8 cellular contexts compared by ENCODE assay signal in genomic region chr19:18251587-18252369, GRCh38. TPM values are rescaled to one million over a fixed set of nuclear protein-coding genes. Genes with fewer than 3 reads are reported as not detected.
DNase-seq lines count a peak whose midpoint lies in the region; ATAC-seq and TF ChIP-seq lines count a peak whose summit lies in the region.

No MANE protein-coding gene starts in this region.

- CTCF ChIA-PET in PC-3 (lab: Charles Lee), result interaction anchor here (0.6 to 2.4 kb wide), 9 partner anchors 18 to 183 kb away, joined by 3 to 27 read pairs (median 6); partner anchors contain the start of genes MPV17L2 and RAB3A

- H3K79me2 ChIP-seq in PC-3 (ENCODE audit: low read length), result no peaks in the 10 kb centered on the region

- peak overlapping the region; percentile 11 for H2AK5ac ChIP-seq in neuronal stem cell (ENCODE audit: low read depth, low read length)

- POLR2A ChIA-PET in PC-3 (lab: Charles Lee; ENCODE audit: unreplicated experiment), result interaction anchor here (0.5 kb wide), 1 partner anchor 62 kb away, joined by 8 read pairs; no protein-coding TSS in a partner anchor

- H2BK120ac ChIP-seq in neuronal stem cell (ENCODE audit: low read depth, low read length), result no peak overlapping the region

- TF ChIP-seq CTCF in PC-3 (conservative IDR thresholded peaks at IDR 0.05; ENCODE audit: low read depth, low read length), result peak; percentile 94
- TF ChIP-seq CTCF in fibroblast of pulmonary artery (IDR thresholded peaks at IDR 0.05; ENCODE audit: low read length, missing control alignments), result peak; percentile 83

- no peak overlapping the region for H2BK5ac ChIP-seq in neuronal stem cell (ENCODE audit: low read length)

- H3K27me3 ChIP-seq in PC-3 (ENCODE audit: low read length) (no peaks in the 10 kb centered on the region), neuronal stem cell (ENCODE audit: control insufficient read depth in 3 of 3, insufficient read depth in 3 of 3, low read depth in 1 of 3, low read length in 3 of 3) (peaks cover 0 to 19% (median 15%) of the 10 kb centered on the region in 3 experiments)

- H3K14ac ChIP-seq in neuronal stem cell (ENCODE audit: low read length), result no peak overlapping the region

- H3K27ac ChIP-seq in PC-3 (ENCODE audit: low read length) (no peak overlapping the region), neuronal stem cell (replicated peaks; ENCODE audit: low read length) (no peak overlapping the region), substantia nigra (ENCODE audit: low read depth, low read length, poor library complexity, severe bottlenecking) (no peak overlapping the region)

- H2BK12ac ChIP-seq in neuronal stem cell (ENCODE audit: low read length), result no peak overlapping the region

- no peak overlapping the region for H3K9ac ChIP-seq in PC-3 (ENCODE audit: low read length)
- no peak overlapping the region for H3K9ac ChIP-seq in neuronal stem cell (ENCODE audit: low read depth, low read length, poor library complexity)

- H3K23ac ChIP-seq in neuronal stem cell (ENCODE audit: low read depth, low read length, poor library complexity), result no peak overlapping the region

- H3K79me1 ChIP-seq in neuronal stem cell (ENCODE audit: low read depth, low read length), result no peaks in the 10 kb centered on the region

- H3K4me3 ChIP-seq in PC-3 (ENCODE audit: low read length) (no peak overlapping the region), fibroblast of pulmonary artery (replicated peaks; ENCODE audit: low read depth, low read length) (no peak overlapping the region), neuronal stem cell (ENCODE audit: low read length in 2 of 2) (peak overlapping the region in 1 of 2 donors; percentile 16)

- ATAC-seq in PC-3 (peak; percentile 77), HG02973 (IDR thresholded peaks at IDR 0.05; ENCODE audit: unreplicated experiment) (no peak)
- peak; percentile 72 to 86 for ATAC-seq in activated T-cell treated with anti-CD3 and anti-CD28 coated beads, Interleukin-2, amount 50 U/mL, for 4 hours

- WGBS in neuronal stem cell (ENCODE audit: extremely low coverage in 2 of 2, insufficient read length in 2 of 2, insufficient replicate concordance in 1 of 2), 2 donors, result no CpG with 5 or more reads among the region's 23 CpGs

- no peak overlapping the region for H3K4me3 Mint-ChIP-seq in activated T-cell treated with anti-CD3 and anti-CD28 coated beads, Interleukin-2, amount 50 U/mL, for 4 hours

- H3F3A ChIP-seq in PC-3 (ENCODE audit: low read length, unreplicated experiment), result no peaks in the 10 kb centered on the region

- no peaks in the 10 kb centered on the region for H3K36me3 Mint-ChIP-seq in activated T-cell treated with anti-CD3 and anti-CD28 coated beads, Interleukin-2, amount 50 U/mL, for 4 hours (ENCODE audit: insufficient read depth)

- no peak overlapping the region for H3K4me2 ChIP-seq in PC-3 (ENCODE audit: low read length)
- H3K4me2 ChIP-seq in neuronal stem cell (ENCODE audit: insufficient read depth, low read length, poor library complexity, severe bottlenecking), result no peak overlapping the region

- H3K9me3 ChIP-seq in PC-3 (ENCODE audit: low read length) (no peaks in the 10 kb centered on the region), neuronal stem cell (replicated peaks in 1 of 2; ENCODE audit: control insufficient read depth in 2 of 2, insufficient read depth in 1 of 2, low read depth in 1 of 2, low read length in 2 of 2) (no peaks in the 10 kb centered on the region)

- H3K4ac ChIP-seq in neuronal stem cell (ENCODE audit: low read length), result no peak overlapping the region

- H3K4me1 ChIP-seq in PC-3 (ENCODE audit: insufficient read depth, low read length), result peaks cover 12% of the 10 kb centered on the region
- H3K4me1 ChIP-seq in neuronal stem cell (ENCODE audit: control insufficient read depth in 2 of 2, insufficient read depth in 1 of 2, low read depth in 1 of 2, low read length in 2 of 2), result no peaks in the 10 kb centered on the region

- no peak overlapping the region for H3K18ac ChIP-seq in neuronal stem cell (ENCODE audit: low read length)

- H3K9me3 Mint-ChIP-seq in activated T-cell treated with anti-CD3 and anti-CD28 coated beads, Interleukin-2, amount 50 U/mL, for 4 hours, result no peaks in the 10 kb centered on the region

- no peaks in the 10 kb centered on the region for H4K20me1 ChIP-seq in PC-3 (ENCODE audit: low read length)

- peak overlapping the region; percentile 38 for H2BK15ac ChIP-seq in neuronal stem cell (ENCODE audit: low read length)

- H3K27me3 Mint-ChIP-seq in activated T-cell treated with anti-CD3 and anti-CD28 coated beads, Interleukin-2, amount 50 U/mL, for 4 hours (ENCODE audit: low read depth), result peaks cover 18% of the 10 kb centered on the region

- no peaks in the 10 kb centered on the region for H3K9me2 ChIP-seq in PC-3 (replicated peaks; ENCODE audit: low read length)

- H3K36me3 ChIP-seq in PC-3 (ENCODE audit: low read depth, low read length) (no peaks in the 10 kb centered on the region), neuronal stem cell (replicated peaks in 1 of 2; ENCODE audit: control insufficient read depth in 2 of 2, insufficient read depth in 2 of 2, low read length in 2 of 2) (no peaks in the 10 kb centered on the region)

- intact Hi-C loops in PC-3 (cut with micrococcal nuclease), result loop anchor here (1.0 to 2.0 kb wide), 3 partner anchors 43 to 138 kb away; partner anchors contain the start of gene RAB3A

- H4K91ac ChIP-seq in neuronal stem cell (ENCODE audit: low read depth, low read length, poor library complexity), result no peak overlapping the region

- H3K4me1 Mint-ChIP-seq in activated T-cell treated with anti-CD3 and anti-CD28 coated beads, Interleukin-2, amount 50 U/mL, for 4 hours (ENCODE audit: low read depth), result peaks cover 4% of the 10 kb centered on the region

- H2AFZ ChIP-seq in PC-3 (ENCODE audit: low read length) (no peak overlapping the region), neuronal stem cell (ENCODE audit: low read length) (no peak overlapping the region)

- no TSS peak for BruUV-seq in PC-3 (replicated peaks; lab: Mats Ljungman, UMichigan)

- peak; percentile 55 for DNase-seq in COR-L47 (lab: John Stamatoyannopoulos, UW)
- peak; percentile 85 for DNase-seq in HuH-7.5 (ENCODE audit: low spot score)
- DNase-seq in PC-3, result peak; percentile 87
- DNase-seq in activated T-cell treated with anti-CD3 and anti-CD28 coated beads, Interleukin-2, amount 50 U/mL, for 4 hours, result peak; percentile 84
- DNase-seq in fibroblast of pulmonary artery (ENCODE audit: low read depth), result peak; percentile 75
- peak; percentile 75 for DNase-seq in neuronal stem cell (ENCODE audit: low spot score)
- DNase-seq in substantia nigra (lab: John Stamatoyannopoulos, UW), result peak in 45 of 49 donors; percentile 3 to 75 (median 45)

- no peak overlapping the region for H4K8ac ChIP-seq in neuronal stem cell (ENCODE audit: low read depth, low read length)

RNA-seq across cellular contexts. Expression of gene IQCN, which starts 22.5 kb away (rescaled TPM):
- total RNA-seq in PC-3 (2014; rRNA removed), result 0.33 and 0.69 TPM in 2 replicates
- under 1 TPM; 0.35 to 0.42 (median 0.38) TPM for total RNA-seq in activated T-cell treated with anti-CD3 and anti-CD28 coated beads, Interleukin-2, amount 50 U/mL, for 4 hours
- 0.81 TPM for polyA plus RNA-seq in neuronal stem cell (2013, experiment 1 of 2)
- polyA plus RNA-seq in neuronal stem cell (2013, experiment 2 of 2), result 1.1 TPM

RNA-seq across cellular contexts. Expression of gene PDE4C, which starts 25.5 kb away (rescaled TPM):
- 1.8 TPM in 1 of 2 replicates, not detected in the other for total RNA-seq in PC-3 (2014; rRNA removed)
- total RNA-seq in activated T-cell treated with anti-CD3 and anti-CD28 coated beads, Interleukin-2, amount 50 U/mL, for 4 hours, result not detected
- polyA plus RNA-seq in neuronal stem cell (2013, experiment 1 of 2), result 0.14 TPM
- polyA plus RNA-seq in neuronal stem cell (2013, experiment 2 of 2), result 0.12 TPM

RNA-seq across cellular contexts. Expression of gene JUND, which starts 29.6 kb away (rescaled TPM):
- total RNA-seq in PC-3 (2014; rRNA removed), result 151 and 157 TPM in 2 replicates
- total RNA-seq in activated T-cell treated with anti-CD3 and anti-CD28 coated beads, Interleukin-2, amount 50 U/mL, for 4 hours, result 100 to 1,000 TPM; 232 to 244 (median 242) TPM
- 126 TPM for polyA plus RNA-seq in neuronal stem cell (2013, experiment 1 of 2)
- 119 TPM for polyA plus RNA-seq in neuronal stem cell (2013, experiment 2 of 2)

RNA-seq across cellular contexts. Expression of gene RAB3A, which starts 47.9 kb away (rescaled TPM):
- 5.7 and 6.7 TPM in 2 replicates for total RNA-seq in PC-3 (2014; rRNA removed)
- total RNA-seq in activated T-cell treated with anti-CD3 and anti-CD28 coated beads, Interleukin-2, amount 50 U/mL, for 4 hours, result 1 to 10 TPM; 3.6 to 8.0 (median 6.6) TPM
- 3.4 TPM for polyA plus RNA-seq in neuronal stem cell (2013, experiment 1 of 2)
- polyA plus RNA-seq in neuronal stem cell (2013, experiment 2 of 2), result 4.3 TPM

RNA-seq across cellular contexts. Expression of gene MPV17L2, which starts 58.8 kb away (rescaled TPM):
- 34.2 and 44.7 TPM in 2 replicates for total RNA-seq in PC-3 (2014; rRNA removed)
- 10 to 100 TPM; 33.9 to 39.7 (median 35.7) TPM for total RNA-seq in activated T-cell treated with anti-CD3 and anti-CD28 coated beads, Interleukin-2, amount 50 U/mL, for 4 hours
- 21.4 TPM for polyA plus RNA-seq in neuronal stem cell (2013, experiment 1 of 2)
- polyA plus RNA-seq in neuronal stem cell (2013, experiment 2 of 2), result 20.5 TPM
